ENCODE assay signal across 10 cellular contexts in genomic region chr11:118908264-118908663, GRCh38. TPM values are rescaled to one million over a fixed set of nuclear protein-coding genes. Genes with fewer than 3 reads are reported as not detected.
A peak's percentile ranks its signal among the peaks of the same experiment; 100 is the strongest.
DNase-seq lines count a peak whose midpoint lies in the region; ATAC-seq and TF ChIP-seq lines count a peak whose summit lies in the region.
"Had no signal": no experiment of that assay in that cellular context is flagged by ENCODE, and none has a peak within 500 bp of the region (broad histone marks: within the 10 kb centered on the region; RNA-seq: fewer than 3 reads in every experiment).

No MANE protein-coding gene starts in this region.

- ATAC-seq in lung (ENCODE audit: insufficient read depth, low FRiP score) (no peak), HG03520 (IDR thresholded peaks at IDR 0.05; ENCODE audit: unreplicated experiment) (no peak), HG02642 (IDR thresholded peaks at IDR 0.05; ENCODE audit: poor library complexity, unreplicated experiment) (no peak)

- H4K91ac ChIP-seq in H9 (ENCODE audit: insufficient read length, low read depth, low read length), result no peak overlapping the region

- H2BK20ac ChIP-seq in H9 (ENCODE audit: low read depth, low read length, poor library complexity, severe bottlenecking), result no peak overlapping the region

- peak overlapping the region in 1 of 2 experiments; percentile 72; a peak in 3 of 5 replicates for H3K4me3 Mint-ChIP-seq in H9

- H4K5ac ChIP-seq in H9 (ENCODE audit: insufficient read length, low read depth, low read length), result no peak overlapping the region

- H3K79me2 ChIP-seq in H9 (ENCODE audit: insufficient read depth, low read length), result no peaks in the 10 kb centered on the region; the same call in 1 of the 2 replicates

- no peak overlapping the region for H2BK12ac ChIP-seq in H9 (ENCODE audit: insufficient read length, low read depth, low read length)

- no peak for DNase-seq in H9
- peak in 1 of 7 donors; percentile 39 for DNase-seq in adrenal gland
- DNase-seq in lung (ENCODE audit: low spot score), result no peak
- no peak for DNase-seq in KBM-7
- DNase-seq in colonic mucosa, result no peak

- no peak overlapping the region for H2AK5ac ChIP-seq in H9 (ENCODE audit: insufficient read length, low read length)

- no peak for TF ChIP-seq POLR2A in adrenal gland (IDR thresholded peaks at IDR 0.05)

- H2BK5ac ChIP-seq in H9 (ENCODE audit: insufficient read length, low read length), result no peak overlapping the region

- no peaks in the 10 kb centered on the region for H3K9me3 ChIP-seq in H9 (ENCODE audit: control insufficient read depth, low read depth, low read length)
- H3K9me3 ChIP-seq in adrenal gland (replicated peaks in 1 of 3), result no peaks in the 10 kb centered on the region
- no peaks in the 10 kb centered on the region for H3K9me3 ChIP-seq in lung (ENCODE audit: control insufficient read depth in 2 of 2, insufficient read depth in 1 of 2, low read length in 1 of 2)
- H3K9me3 ChIP-seq in stomach smooth muscle (ENCODE audit: control insufficient read depth in 2 of 2, low read length in 2 of 2), result no peaks in the 10 kb centered on the region
- H3K9me3 ChIP-seq in colonic mucosa, result no peaks in the 10 kb centered on the region

- H2BK15ac ChIP-seq in H9 (ENCODE audit: low read depth, low read length), result no peak overlapping the region

- H3K14ac ChIP-seq in H9 (ENCODE audit: insufficient read depth, low read length), result no peak overlapping the region

- peaks cover 43 to 54% of the 10 kb centered on the region in 2 experiments for H3K4me1 Mint-ChIP-seq in H9

- H3K36me3 ChIP-seq in adrenal gland (replicated peaks in 1 of 2) (peaks cover 0 to 43% of the 10 kb centered on the region in 2 donors), lung (ENCODE audit: control insufficient read depth in 2 of 2, insufficient read depth in 2 of 2, low read length in 2 of 2) (peaks cover 10 to 25% of the 10 kb centered on the region in 2 donors), stomach smooth muscle (ENCODE audit: control insufficient read depth in 2 of 2, insufficient read depth in 2 of 2, low read length in 2 of 2) (peaks cover 13 to 19% of the 10 kb centered on the region in 2 donors), colonic mucosa (no peaks in the 10 kb centered on the region)

- no peaks in the 10 kb centered on the region for H4K20me1 ChIP-seq in H9 (ENCODE audit: control insufficient read depth, insufficient read depth, insufficient read length)

- H3K27me3 Mint-ChIP-seq in H9 (ENCODE audit: low read depth), result no peaks in the 10 kb centered on the region

- H4K8ac ChIP-seq in H9 (replicated peaks; ENCODE audit: insufficient read length, low read depth, low read length), result no peak overlapping the region

- H3K27ac Mint-ChIP-seq in H9, result peak overlapping the region in 1 of 3 experiments; percentile 59; a peak in 3 of 7 replicates

- H3K9ac ChIP-seq in H9 (ENCODE audit: extremely low read depth, insufficient read length, low read length) (no peak overlapping the region), stomach smooth muscle (ENCODE audit: low read length in 2 of 2) (peak overlapping the region in 1 of 2 donors; percentile 55), colonic mucosa (ENCODE audit: low read depth in 2 of 2, low read length in 2 of 2) (no peak overlapping the region)

- in situ Hi-C loops in KBM-7 (cut with MboI; ENCODE audit: low pct_unique_long_range_greater_than_20kb, low sequenced_read_pairs), result no loop called here

- H3K4me3 ChIP-seq in adrenal gland, result no peak overlapping the region
- H3K4me3 ChIP-seq in lung, result no peak overlapping the region
- no peak overlapping the region for H3K4me3 ChIP-seq in stomach smooth muscle (ENCODE audit: low read length in 2 of 2)
- no peak overlapping the region for H3K4me3 ChIP-seq in colonic mucosa

- no peak overlapping the region for H2BK120ac ChIP-seq in H9 (ENCODE audit: low read depth, low read length, poor library complexity, severe bottlenecking)

- H3K27me3 ChIP-seq in H9 (ENCODE audit: insufficient read depth, low read length) (no peaks in the 10 kb centered on the region), adrenal gland (no peaks in the 10 kb centered on the region), lung (ENCODE audit: control insufficient read depth, insufficient read depth) (no peaks in the 10 kb centered on the region), stomach smooth muscle (ENCODE audit: control insufficient read depth in 1 of 2, insufficient read depth in 2 of 2, low read length in 2 of 2) (no peaks in the 10 kb centered on the region), colonic mucosa (no peaks in the 10 kb centered on the region)

- H3K4me1 ChIP-seq in H9 (ENCODE audit: insufficient read depth, low read length), result peaks cover 2% of the 10 kb centered on the region; the same call in 1 of the 2 replicates
- H3K4me1 ChIP-seq in adrenal gland (replicated peaks in 1 of 2), result peaks cover 46 to 59% of the 10 kb centered on the region in 2 donors
- H3K4me1 ChIP-seq in lung (ENCODE audit: control insufficient read depth in 2 of 2, insufficient read depth in 2 of 2, low read length in 2 of 2), result peaks cover 8 to 30% of the 10 kb centered on the region in 2 donors
- H3K4me1 ChIP-seq in stomach smooth muscle (ENCODE audit: control insufficient read depth, insufficient read depth, low read length), result peaks cover 71% of the 10 kb centered on the region
- peaks cover 31% of the 10 kb centered on the region for H3K4me1 ChIP-seq in colonic mucosa

- H3K4ac ChIP-seq in H9 (ENCODE audit: low read depth, low read length), result no peak overlapping the region

- peak overlapping the region; percentile 65 for H3K4me2 ChIP-seq in H9 (ENCODE audit: insufficient read depth, insufficient read length, low read length)

- peaks cover 13 to 44% (median 35%) of the 10 kb centered on the region in 3 experiments for H3K36me3 Mint-ChIP-seq in H9 (ENCODE audit: insufficient read depth in 1 of 3, low read depth in 3 of 3)

- no peak overlapping the region for H3K23ac ChIP-seq in H9 (ENCODE audit: insufficient read length, low read depth, low read length)

- no peak overlapping the region for H3T11ph ChIP-seq in H9 (ENCODE audit: low read length)

- no peaks in the 10 kb centered on the region for H3K79me1 ChIP-seq in H9 (ENCODE audit: insufficient read depth, low read depth, low read length, poor library complexity, severe bottlenecking)

- H2AFZ ChIP-seq in H9 (ENCODE audit: low read length), result no peak overlapping the region

- H3K27ac ChIP-seq in H9 (ENCODE audit: insufficient read length, low read depth, low read length) (no peak overlapping the region), adrenal gland (peak overlapping the region in 3 of 5 donors; percentile 55 to 98 (median 97)), lung (ENCODE audit: low read depth in 1 of 2, low read length in 1 of 2) (peak overlapping the region; percentile 21 to 69), stomach smooth muscle (ENCODE audit: low read length) (peak overlapping the region; percentile 77), colonic mucosa (no peak overlapping the region)

- no peaks in the 10 kb centered on the region; a peak in 1 of 5 replicates for H3K9me3 Mint-ChIP-seq in H9

- no peak overlapping the region for H3K56ac ChIP-seq in H9 (ENCODE audit: insufficient read length, low read depth, low read length)

- WGBS in H9 (ENCODE audit: extremely low coverage, insufficient read length, low lambda C conversion rate), result no CpG with 5 or more reads among the region's 13 CpGs
- 71 to 89% (median 76%) methylated on average over 9 to 13 of the region's 13 CpGs for WGBS in adrenal gland, 4 donors
- 80 to 89% methylated on average over 13 of the region's 13 CpGs for WGBS in lung, 2 donors

- intact Hi-C loops in adrenal gland (cut with DNase I) (loop anchor here in 1 of 2 donors (10.0 kb wide), 1 partner anchor 113 kb away; the partner anchor contains the start of gene DDX6), colonic mucosa (cut with DNase I) (loop anchor here (10.0 kb wide), 1 partner anchor 213 kb away; no protein-coding TSS in a partner anchor)

- TF ChIP-seq CTCF in H9 (conservative IDR thresholded peaks at IDR 0.05) (no peak), adrenal gland (IDR thresholded peaks at IDR 0.05) (no peak), lung (IDR thresholded peaks at IDR 0.05; ENCODE audit: control extremely low read depth, extremely low read depth) (no peak), colonic mucosa (IDR thresholded peaks at IDR 0.05) (no peak)

- no peak overlapping the region for H3K18ac ChIP-seq in H9 (ENCODE audit: insufficient read length, low read depth, low read length)

- H3K23me2 ChIP-seq in H9 (ENCODE audit: insufficient read length, low read depth, low read length, poor library complexity, severe bottlenecking), result peaks cover 14% of the 10 kb centered on the region

RNA-seq across cellular contexts. Expression of gene BCL9L, which starts 17.5 kb away (rescaled TPM):
- total RNA-seq in H9 (2021) (74.9 and 78.4 TPM in 2 replicates), adrenal gland (100 to 1,000 TPM in 2 of 8 donors, 10 to 100 TPM in 6; 32.2 to 108 (median 60.5) TPM), lung (10 to 100 TPM; 39.6 to 91.0 TPM), colonic mucosa (10 to 100 TPM; 31.4 to 37.4 TPM)
- polyA plus RNA-seq in adrenal gland (10 to 100 TPM in 2 of 3 donors, 1 to 10 TPM in 1; 7.8 to 47.7 (median 18.3) TPM), lung (10 to 100 TPM; 23.3 to 30.4 TPM)

RNA-seq across cellular contexts. Expression of gene CXCR5, which starts 24.6 kb away (rescaled TPM):
- total RNA-seq in H9 (2021) (0.07 and 0.11 TPM in 2 replicates), adrenal gland (under 1 TPM in 3 of 8 donors, not detected in 5; 0.04 to 0.11 (median 0.10) TPM), lung (under 1 TPM in 1 of 2 donors, not detected in 1; 0.48 TPM), colonic mucosa (under 1 TPM; 0.05 to 0.19 TPM)
- polyA plus RNA-seq in adrenal gland (under 1 TPM in 2 of 3 donors, not detected in 1; 0.24 to 0.27 TPM), lung (under 1 TPM; 0.16 to 0.65 TPM)
- total RNA-seq: lung microvascular endothelial cell had no signal

RNA-seq across cellular contexts. Expression of gene UPK2, which starts 47.8 kb away (rescaled TPM):
- total RNA-seq in H9 (2021) (0.24 and 0.33 TPM in 2 replicates), adrenal gland (not detected), lung (not detected), colonic mucosa (not detected)
- polyA plus RNA-seq in adrenal gland (1 to 10 TPM in 1 of 3 donors, under 1 TPM in 1, not detected in 1; 0.64 to 1.0 TPM), lung (under 1 TPM in 1 of 2 donors, not detected in 1; 0.07 TPM)
- total RNA-seq: activated CD8-positive, alpha-beta memory T cell treated with anti-CD3 and anti-CD28 coated beads for 36 hours; lung microvascular endothelial cell had no signal

Comparison
In these comparisons a context has a peak if more than half of its experiments do, and no peak if none do; other contexts are left out.
1. H3K27ac ChIP-seq: peak in adrenal gland (3 of 5), lung (2 of 2) and stomach smooth muscle (single experiment); none in H9 (single experiment) and colonic mucosa (single experiment).